Comparison of ENCODE assay signal across 18 cellular contexts in the genomic region with DNA sequence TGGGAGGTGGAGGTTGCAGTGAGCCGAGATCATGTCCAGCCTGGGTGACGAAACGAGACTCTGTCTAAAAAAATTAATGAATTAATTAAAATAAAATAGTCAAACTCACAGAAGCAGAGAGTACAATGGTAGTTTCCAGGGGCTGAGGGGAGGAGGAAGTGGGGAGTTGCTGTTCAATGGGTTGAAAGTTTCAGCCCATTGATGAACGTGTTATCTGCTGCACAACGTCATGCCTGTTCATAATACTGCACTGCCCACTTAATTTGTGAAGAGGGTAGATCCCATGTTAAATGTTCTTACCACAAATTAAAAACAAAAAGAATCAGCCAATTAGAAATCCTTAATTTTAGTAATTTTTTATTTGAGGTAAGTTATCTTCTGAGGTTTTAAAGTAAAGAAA. TPM values are rescaled to one million over a fixed set of nuclear protein-coding genes. Genes with fewer than 3 reads are reported as not detected.
DNase-seq lines count a peak whose midpoint lies in the region; ATAC-seq and TF ChIP-seq lines count a peak whose summit lies in the region.
"Had no signal": no experiment of that assay in that cellular context is flagged by ENCODE, and none has a peak within 500 bp of the region (broad histone marks: within the 10 kb centered on the region; RNA-seq: fewer than 3 reads in every experiment).

No MANE protein-coding gene starts in this region.

- POLR2A ChIA-PET in activated CD4-positive, alpha-beta memory T cell treated with anti-CD3 and anti-CD28 coated beads, Interleukin-2, amount 10 ng/mL, durations not matched to agents 7 days and 5 days (lab: Charles Lee) = no interaction called here

- intact Hi-C loops in left colon (cut with DNase I, micrococcal nuclease) = no loop called here

- H3K9me3 Mint-ChIP-seq in central memory CD8-positive, alpha-beta T cell = no peaks in the 10 kb centered on the region
- H3K9me3 Mint-ChIP-seq in activated CD4-positive, alpha-beta memory T cell treated with anti-CD3 and anti-CD28 coated beads, Interleukin-2, amount 10 ng/mL, durations not matched to agents 7 days and 5 days = no peaks in the 10 kb centered on the region
- no peaks in the 10 kb centered on the region for H3K9me3 Mint-ChIP-seq in activated naive CD4-positive, alpha-beta T cell treated with anti-CD3 and anti-CD28 coated beads, Interleukin-2, amount 50 U/mL, for 72 hours
- H3K9me3 Mint-ChIP-seq: activated CD4-positive, alpha-beta memory T cell treated with anti-CD3 and anti-CD28 coated beads for 36 hours; activated naive CD4-positive, alpha-beta T cell treated with anti-CD3 and anti-CD28 coated beads for 36 hours had no signal

- H3K27me3 Mint-ChIP-seq in central memory CD8-positive, alpha-beta T cell = no peaks in the 10 kb centered on the region
- peaks cover 8% of the 10 kb centered on the region for H3K27me3 Mint-ChIP-seq in activated CD4-positive, alpha-beta memory T cell treated with anti-CD3 and anti-CD28 coated beads, Interleukin-2, amount 10 ng/mL, durations not matched to agents 7 days and 5 days

- H3K36me3 Mint-ChIP-seq in central memory CD8-positive, alpha-beta T cell (ENCODE audit: insufficient read depth) = no peaks in the 10 kb centered on the region
- no peaks in the 10 kb centered on the region for H3K36me3 Mint-ChIP-seq in activated CD4-positive, alpha-beta memory T cell treated with anti-CD3 and anti-CD28 coated beads, Interleukin-2, amount 10 ng/mL, durations not matched to agents 7 days and 5 days (ENCODE audit: low read depth)
- H3K36me3 Mint-ChIP-seq in activated naive CD4-positive, alpha-beta T cell treated with anti-CD3 and anti-CD28 coated beads, Interleukin-2, amount 50 U/mL, for 72 hours = no peaks in the 10 kb centered on the region
- H3K36me3 Mint-ChIP-seq: activated CD4-positive, alpha-beta memory T cell treated with anti-CD3 and anti-CD28 coated beads for 36 hours had no signal

- ATAC-seq in GM21367 (IDR thresholded peaks at IDR 0.05; ENCODE audit: unreplicated experiment) (peak; percentile 63), HG03159 (IDR thresholded peaks at IDR 0.05; ENCODE audit: unreplicated experiment) (peak; percentile 54), left colon (no peak)
- no peak for ATAC-seq in central memory CD8-positive, alpha-beta T cell (replicated peaks; ENCODE audit: extremely low read depth, poor library complexity, severe bottlenecking)
- no peak for ATAC-seq in activated naive CD4-positive, alpha-beta T cell treated with anti-CD3 and anti-CD28 coated beads, Interleukin-2, amount 50 U/mL, for 72 hours

- in situ Hi-C loops in GM13976 (cut with MboI; ENCODE audit: low sequenced_read_pairs, unreplicated experiment) = no loop called here

- H3K4me3 Mint-ChIP-seq in central memory CD8-positive, alpha-beta T cell = peak overlapping the region; percentile 46
- no peak overlapping the region for H3K4me3 Mint-ChIP-seq in activated CD4-positive, alpha-beta memory T cell treated with anti-CD3 and anti-CD28 coated beads, Interleukin-2, amount 10 ng/mL, durations not matched to agents 7 days and 5 days

- DNase-seq in GM13976 (ENCODE audit: low spot score) (peak; percentile 59), left colon (no peak), AG08396 (ENCODE audit: low spot score) (no peak)
- no peak for DNase-seq in central memory CD8-positive, alpha-beta T cell (ENCODE audit: low spot score in 2 of 2)
- no peak for DNase-seq in activated CD4-positive, alpha-beta memory T cell treated with anti-CD3 and anti-CD28 coated beads, Interleukin-2, amount 10 ng/mL, durations not matched to agents 7 days and 5 days
- DNase-seq in activated naive CD4-positive, alpha-beta T cell treated with anti-CD3 and anti-CD28 coated beads, Interleukin-2, amount 50 U/mL, for 72 hours (ENCODE audit: low spot score in 2 of 2) = no peak
- DNase-seq: activated CD4-positive, alpha-beta memory T cell treated with anti-CD3 and anti-CD28 coated beads for 36 hours; activated naive CD4-positive, alpha-beta T cell treated with anti-CD3 and anti-CD28 coated beads for 36 hours; BE2C; DMS79; GOT3; IMR-90; NCI-H1436; stimulated activated CD4-positive, alpha-beta T cell treated with anti-CD3 and anti-CD28 coated beads, Interleukin-4, amount 100 ng/mL, for 4 hours; stomach; T1000 had no signal

- CTCF ChIA-PET in activated CD4-positive, alpha-beta memory T cell treated with anti-CD3 and anti-CD28 coated beads, Interleukin-2, amount 10 ng/mL, durations not matched to agents 7 days and 5 days (lab: Charles Lee) = no interaction called here

- H3K4me1 Mint-ChIP-seq in central memory CD8-positive, alpha-beta T cell = no peaks in the 10 kb centered on the region
- peaks cover 10% of the 10 kb centered on the region for H3K4me1 Mint-ChIP-seq in activated CD4-positive, alpha-beta memory T cell treated with anti-CD3 and anti-CD28 coated beads, Interleukin-2, amount 10 ng/mL, durations not matched to agents 7 days and 5 days

- TF ChIP-seq CTCF in GM13976 (IDR thresholded peaks at IDR 0.05; ENCODE audit: borderline replicate concordance, control extremely low read depth, extremely low read depth, insufficient read depth, missing control alignments) = no peak

- H3K27ac Mint-ChIP-seq in central memory CD8-positive, alpha-beta T cell (ENCODE audit: low read depth) = no peak overlapping the region
- H3K27ac Mint-ChIP-seq in activated CD4-positive, alpha-beta memory T cell treated with anti-CD3 and anti-CD28 coated beads, Interleukin-2, amount 10 ng/mL, durations not matched to agents 7 days and 5 days = no peak overlapping the region
- no peak overlapping the region for H3K27ac Mint-ChIP-seq in activated naive CD4-positive, alpha-beta T cell treated with anti-CD3 and anti-CD28 coated beads, Interleukin-2, amount 50 U/mL, for 72 hours

RNA-seq across cellular contexts. Expression of a gene that starts 16.4 kb away (rescaled TPM):
- total RNA-seq in left colon = 10 to 100 TPM; 35.1 to 39.0 TPM
- 10 to 100 TPM; 36.1 to 39.1 TPM for total RNA-seq in activated CD4-positive, alpha-beta memory T cell treated with anti-CD3 and anti-CD28 coated beads, Interleukin-2, amount 10 ng/mL, durations not matched to agents 7 days and 5 days
- 10 to 100 TPM; 30.7 to 60.9 TPM for total RNA-seq in activated naive CD4-positive, alpha-beta T cell treated with anti-CD3 and anti-CD28 coated beads, Interleukin-2, amount 50 U/mL, for 72 hours

Comparison
In these comparisons a context has a peak if more than half of its experiments do, and no peak if none do; other contexts are left out.
1. ATAC-seq: peak in GM21367 (single experiment) and HG03159 (single experiment); none in central memory CD8-positive, alpha-beta T cell (single experiment), left colon (single experiment) and activated naive CD4-positive, alpha-beta T cell treated with anti-CD3 and anti-CD28 coated beads, Interleukin-2, amount 50 U/mL, for 72 hours (0 of 2).